In genomic region chr9:86589273-86589672, GRCh38 we compare ENCODE assay signal across 31 cellular contexts.
A peak's percentile ranks its signal among the peaks of the same experiment; 100 is the strongest.
DNase-seq lines count a peak whose midpoint lies in the region; ATAC-seq, FAIRE-seq and TF ChIP-seq lines count a peak whose summit lies in the region.
"Had no signal": no experiment of that assay in that cellular context is flagged by ENCODE, and none has a peak within 500 bp of the region (broad histone marks: within the 10 kb centered on the region; RNA-seq: fewer than 3 reads in every experiment).

No MANE protein-coding gene starts in this region.

- no peak for TF ChIP-seq POLR2A in HepG2 (IDR thresholded peaks at IDR 0.05; ENCODE audit: insufficient read depth in 1 of 2, low read depth in 2 of 2, low read length in 2 of 2)
- no peak for TF ChIP-seq POLR2A in right lobe of liver (IDR thresholded peaks at IDR 0.05)

- H3K36me3 Mint-ChIP-seq in WTC11, result no peaks in the 10 kb centered on the region
- H3K36me3 Mint-ChIP-seq: CD8-positive, alpha-beta memory T cell; mesothelial cell of epicardium; naive thymus-derived CD4-positive, alpha-beta T cell had no signal

- no peak overlapping the region for H3K4me3 Mint-ChIP-seq in WTC11
- H3K4me3 Mint-ChIP-seq: activated B cell treated with CpG ODN at 0.5 μM for 24 hours; activated naive CD4-positive, alpha-beta T cell treated with anti-CD3 and anti-CD28 coated beads for 36 hours; activated T-helper 1 cell treated with anti-CD3 and anti-CD28 coated beads, Interleukin-12 subunit alpha, Interleukin-12 subunit beta, Interleukin-2, Interleukin-4 antibody, amounts not matched to agents 30 ng/mL and 10 ng/mL and 1 ng/mL, durations not matched to agents 14 hours and 24 hours and 36 hours; CD8-positive, alpha-beta memory T cell; mesothelial cell of epicardium; naive thymus-derived CD4-positive, alpha-beta T cell had no signal

- peaks cover 2% of the 10 kb centered on the region; the same call in 1 of the 2 replicates for H3K4me1 Mint-ChIP-seq in WTC11
- H3K4me1 Mint-ChIP-seq: activated B cell treated with CpG ODN at 0.5 μM for 24 hours had no signal

- in situ Hi-C loops in HepG2 (cut with HindIII; ENCODE audit: extremely low pct_ligation_motif_present, low pct_unique_long_range_greater_than_20kb), result no loop called here

- no peak overlapping the region for H3K4me2 ChIP-seq in HepG2 (ENCODE audit: low read depth, low read length)
- H3K4me2 ChIP-seq: A549 had no signal

- H3K4me3 ChIP-seq in HepG2 (replicated peaks in 1 of 3; ENCODE audit: insufficient read depth in 1 of 3, low read depth in 2 of 3, low read length in 3 of 3) (no peak overlapping the region), right lobe of liver (no peak overlapping the region), mucosa of descending colon (no peak overlapping the region)
- H3K4me3 ChIP-seq: A549, adrenal gland, skin epidermis, tibial artery had no signal

- no peaks in the 10 kb centered on the region for H3K9me3 Mint-ChIP-seq in WTC11
- H3K9me3 Mint-ChIP-seq: activated B cell treated with CpG ODN at 0.5 μM for 24 hours; activated naive CD4-positive, alpha-beta T cell treated with anti-CD3 and anti-CD28 coated beads for 36 hours; activated T-helper 1 cell treated with anti-CD3 and anti-CD28 coated beads, Interleukin-12 subunit alpha, Interleukin-12 subunit beta, Interleukin-2, Interleukin-4 antibody, amounts not matched to agents 30 ng/mL and 10 ng/mL and 1 ng/mL, durations not matched to agents 14 hours and 24 hours and 36 hours; CD8-positive, alpha-beta memory T cell; mesothelial cell of epicardium had no signal

- POLR2A ChIA-PET in HepG2 (lab: Yijun Ruan, JAX) (no interaction called here), WTC11 (lab: Charles Lee) (no interaction called here)

- intact Hi-C loops in HepG2 (cut with micrococcal nuclease; ENCODE audit: unreplicated experiment) (no loop called here), right lobe of liver (cut with DNase I) (no loop called here), mucosa of descending colon (cut with DNase I, micrococcal nuclease) (no loop called here)

- H3K27me3 Mint-ChIP-seq in WTC11 (ENCODE audit: low read depth), result no peaks in the 10 kb centered on the region
- H3K27me3 Mint-ChIP-seq: activated B cell treated with CpG ODN at 0.5 μM for 24 hours had no signal

- H4K20me1 ChIP-seq in HepG2 (ENCODE audit: insufficient read depth, low read length), result no peaks in the 10 kb centered on the region

- no peaks in the 10 kb centered on the region for H3K79me2 ChIP-seq in HepG2 (ENCODE audit: insufficient read depth, low read length)

- BruUV-seq in HepG2 (replicated peaks; lab: Mats Ljungman, UMichigan), result no TSS peak

- no peak overlapping the region for H3K27ac ChIP-seq in HepG2 (ENCODE audit: extremely low read length, insufficient read depth, low read length)
- H3K27ac ChIP-seq in right lobe of liver, result no peak overlapping the region
- H3K27ac ChIP-seq: A549, adrenal gland, brain microvascular endothelial cell, skin epidermis, tibial artery had no signal

- no peak overlapping the region for H2AFZ ChIP-seq in HepG2 (ENCODE audit: low read length)

- H3K4me1 ChIP-seq in HepG2 (ENCODE audit: insufficient read depth, low read length) (no peaks in the 10 kb centered on the region), right lobe of liver (no peaks in the 10 kb centered on the region), mucosa of descending colon (ENCODE audit: low read depth) (no peaks in the 10 kb centered on the region)
- H3K4me1 ChIP-seq: A549 had no signal

- no peak for TF ChIP-seq EP300 in HepG2 (IDR thresholded peaks at IDR 0.05; ENCODE audit: low read depth in 2 of 2, low read length in 2 of 2)
- TF ChIP-seq EP300 in HepG2 (CRISPR knock-in tag; IDR thresholded peaks at IDR 0.05; ENCODE audit: borderline replicate concordance), result no peak

- no peak overlapping the region for H3K9ac ChIP-seq in HepG2 (ENCODE audit: insufficient read depth, low read depth, low read length)

- H3K36me3 ChIP-seq in HepG2 (replicated peaks in 1 of 2; ENCODE audit: control insufficient read depth in 1 of 2, insufficient read depth in 2 of 2, low read length in 2 of 2), result no peaks in the 10 kb centered on the region
- no peaks in the 10 kb centered on the region for H3K36me3 ChIP-seq in right lobe of liver
- no peaks in the 10 kb centered on the region for H3K36me3 ChIP-seq in mucosa of descending colon (ENCODE audit: low read depth)
- H3K36me3 ChIP-seq: adrenal gland, brain microvascular endothelial cell, tibial artery had no signal

- TF ChIP-seq CTCF in HepG2 (CRISPR knock-in tag; IDR thresholded peaks at IDR 0.05) (peak; percentile 24; the same call in 1 of the 2 replicates), right lobe of liver (IDR thresholded peaks at IDR 0.05) (no peak), WTC11 (IDR thresholded peaks at IDR 0.05) (peak; percentile 54; the same call in 1 of the 2 replicates), mucosa of descending colon (IDR thresholded peaks at IDR 0.05) (no peak)

- H3K27me3 ChIP-seq in HepG2 (ENCODE audit: control insufficient read depth in 1 of 2, insufficient read depth in 2 of 2, low read length in 2 of 2) (peaks cover 0 to 18% of the 10 kb centered on the region in 2 experiments; a peak in 2 of 5 replicates), right lobe of liver (no peaks in the 10 kb centered on the region)
- H3K27me3 ChIP-seq: adrenal gland, brain microvascular endothelial cell, tibial artery had no signal

- H3K9me3 ChIP-seq in HepG2 (ENCODE audit: low read length), result no peaks in the 10 kb centered on the region
- no peaks in the 10 kb centered on the region for H3K9me3 ChIP-seq in right lobe of liver
- no peaks in the 10 kb centered on the region for H3K9me3 ChIP-seq in mucosa of descending colon
- H3K9me3 ChIP-seq: A549, adrenal gland, tibial artery had no signal

- no peak overlapping the region for H3K27ac Mint-ChIP-seq in WTC11
- H3K27ac Mint-ChIP-seq: activated B cell treated with CpG ODN at 0.5 μM for 24 hours; activated naive CD4-positive, alpha-beta T cell treated with anti-CD3 and anti-CD28 coated beads for 36 hours; activated T-helper 1 cell treated with anti-CD3 and anti-CD28 coated beads, Interleukin-12 subunit alpha, Interleukin-12 subunit beta, Interleukin-2, Interleukin-4 antibody, amounts not matched to agents 30 ng/mL and 10 ng/mL and 1 ng/mL, durations not matched to agents 14 hours and 24 hours and 36 hours; CD8-positive, alpha-beta memory T cell; mesothelial cell of epicardium; naive thymus-derived CD4-positive, alpha-beta T cell had no signal

- CTCF ChIA-PET in HepG2 (lab: Yijun Ruan, JAX; ENCODE audit: low intra/inter-chr PET ratio, low total read pairs), result no interaction called here
- CTCF ChIA-PET in WTC11 (lab: Charles Lee), result interaction anchor here (0.5 to 1.5 kb wide), 8 partner anchors 8 to 359 kb away, joined by 3 to 6 read pairs (median 4); partner anchors contain the start of gene GAS1

- no peak for DNase-seq in HepG2 (ENCODE audit: low spot score)
- DNase-seq in right lobe of liver, result no peak
- DNase-seq in WTC11 (ENCODE audit: low spot score), result peak; percentile 72
- DNase-seq in iPS DF 4.7 (ENCODE audit: extremely low read depth, low spot score), result peak; percentile 9
- DNase-seq in SKM-1 (lab: John Stamatoyannopoulos, UW; ENCODE audit: unreplicated experiment), result no peak
- no peak for DNase-seq in activated T-cell treated with anti-CD3 and anti-CD28 coated beads for 4 hours
- no peak for DNase-seq in mucosa of descending colon
- DNase-seq: activated B cell treated with CpG ODN at 0.5 μM for 24 hours; activated CD4-positive, alpha-beta T cell treated with anti-CD3 and anti-CD28 coated beads, Interleukin-2, amount 50 U/mL, for 4 hours; activated naive CD4-positive, alpha-beta T cell treated with anti-CD3 and anti-CD28 coated beads for 36 hours; adrenal gland; brain microvascular endothelial cell; CD8-positive, alpha-beta memory T cell; DMS53; effector CD4-positive, alpha-beta T cell; foreskin fibroblast; left ventricle myocardium superior; MV-4-11; naive thymus-derived CD4-positive, alpha-beta T cell; NCI-H146; NCI-H2171 treated with DMSO at 0.1 percent for 48 hours; NCI-H510A treated with DMSO at 0.1 percent for 48 hours; occipital lobe; tibial artery had no signal

- ATAC-seq in HepG2 (no peak), right lobe of liver (no peak), WTC11 (peak; percentile 55), mucosa of descending colon (no peak), GM21825 (IDR thresholded peaks at IDR 0.05; ENCODE audit: unreplicated experiment) (no peak)
- ATAC-seq: A549; left ventricle myocardium superior; naive thymus-derived CD4-positive, alpha-beta T cell had no signal

- 21% methylated on average over 6 of the region's 6 CpGs for WGBS in HepG2 (ENCODE audit: low lambda C conversion rate)
- 72% methylated on average over 6 of the region's 6 CpGs for whole genome bisulfite sequencing in right lobe of liver (ENCODE audit: insufficient coverage, low coverage, low lambda C conversion rate, missing lambda C conversion rate)

- TF ChIP-seq RAD21 in HepG2 (CRISPR knock-in tag; IDR thresholded peaks at IDR 0.05), result no peak

- FAIRE-seq in HepG2 (lab: Jason Lieb, UNC), result no peak
- FAIRE-seq: A549, islet of Langerhans, RCC 7860 had no signal

TF ChIP-seq in HepG2, 621 proteins besides CTCF, POLR2A, EP300 and RAD21 (continues in another document):
- no peak for TF ChIP-seq ZBTB26 (CRISPR knock-in tag; IDR thresholded peaks at IDR 0.05; ENCODE audit: borderline replicate concordance)
- TF ChIP-seq HNRNPK (IDR thresholded peaks at IDR 0.05; ENCODE audit: low read depth, low read length, poor library complexity, severe bottlenecking), result no peak

TF ChIP-seq in WTC11, 78 proteins besides CTCF, POLR2A, EP300 and RAD21 (continues in another document):
- TF ChIP-seq RORB (CRISPR knock-in tag; IDR thresholded peaks at IDR 0.05) (no peak), SMAD4 (CRISPR knock-in tag; IDR thresholded peaks at IDR 0.05) (no peak), NR2C2 (CRISPR knock-in tag; IDR thresholded peaks at IDR 0.05) (no peak)

Comparison
In these comparisons a context has a peak if more than half of its experiments do, and no peak if none do; other contexts are left out.
1. CTCF ChIP-seq: peak in HepG2 (single experiment) and WTC11 (single experiment); none in right lobe of liver (0 of 4) and mucosa of descending colon (single experiment).
2. DNase-seq: peak in WTC11 (single experiment) and iPS DF 4.7 (single experiment); none in HepG2 (single experiment), right lobe of liver (0 of 3), SKM-1 (single experiment), activated T-cell treated with anti-CD3 and anti-CD28 coated beads for 4 hours (single experiment) and mucosa of descending colon (0 of 3).
3. Of the 50 proteins assayed by ChIP-seq in both HepG2 and WTC11: peak only in HepG2: none; only in WTC11: none; in both: CTCF; in neither: 49.